Comparison of ENCODE assay signal across 24 cellular contexts in genomic region chr5:89934069-89934468, GRCh38.
A peak's percentile ranks its signal among the peaks of the same experiment; 100 is the strongest.
DNase-seq lines count a peak whose midpoint lies in the region; ATAC-seq and TF ChIP-seq lines count a peak whose summit lies in the region.
"Had no signal": no experiment of that assay in that cellular context is flagged by ENCODE, and none has a peak within 500 bp of the region (broad histone marks: within the 10 kb centered on the region; RNA-seq: fewer than 3 reads in every experiment).

No MANE protein-coding gene starts in this region.

- DNase-seq in GM12864 (ENCODE audit: low read depth), result peak; percentile 8
- no peak for DNase-seq in T-helper 2 cell
- DNase-seq in activated CD4-positive, alpha-beta T cell treated with anti-CD3 and anti-CD28 coated beads, Interleukin-2, amount 50 U/mL, for 48 hours, result no peak
- DNase-seq in C1 segment of cervical spinal cord (lab: John Stamatoyannopoulos, UW), result no peak
- DNase-seq in NCI-H82 treated with DMSO at 0.1 percent for 48 hours (lab: John Stamatoyannopoulos, UW; ENCODE audit: unreplicated experiment), result no peak
- DNase-seq: 8988T; activated CD4-positive, alpha-beta T cell treated with anti-CD3 and anti-CD28 coated beads for 1 hour; activated naive CD8-positive, alpha-beta T cell treated with anti-CD3 and anti-CD28 coated beads, Interleukin-2, amount 50 U/mL, for 24 hours; HCEC 1CT; head of caudate nucleus; left ventricle myocardium inferior; NCI-H187; NCI-H2227 treated with DMSO at 0.1 percent for 48 hours; small intestine; stimulated activated CD4-positive, alpha-beta T cell treated with anti-CD3 and anti-CD28 coated beads, Interleukin-2, amount 100 ng/mL, for 48 hours; stomach had no signal

- H3K27ac Mint-ChIP-seq in IgD-negative memory B cell, result peak overlapping the region in 1 of 3 donors; percentile 10
- H3K27ac Mint-ChIP-seq: activated naive CD8-positive, alpha-beta T cell treated with anti-CD3 and anti-CD28 coated beads, Interleukin-2, amount 50 U/mL, for 24 hours; activated T-helper 17 cell treated with anti-CD3 and anti-CD28 coated beads, Interleukin-2, amount 50 U/mL, for 72 hours; type B pancreatic cell had no signal

- H3K27me3 Mint-ChIP-seq in IgD-negative memory B cell, result peaks cover 1% of the 10 kb centered on the region
- H3K27me3 Mint-ChIP-seq: activated naive CD8-positive, alpha-beta T cell treated with anti-CD3 and anti-CD28 coated beads, Interleukin-2, amount 50 U/mL, for 24 hours; activated T-helper 17 cell treated with anti-CD3 and anti-CD28 coated beads, Interleukin-2, amount 50 U/mL, for 72 hours; type B pancreatic cell had no signal

- H3K4me1 Mint-ChIP-seq in IgD-negative memory B cell, result peaks cover 3 to 27% (median 16%) of the 10 kb centered on the region in 3 donors
- H3K4me1 Mint-ChIP-seq: activated naive CD8-positive, alpha-beta T cell treated with anti-CD3 and anti-CD28 coated beads, Interleukin-2, amount 50 U/mL, for 24 hours; activated T-helper 17 cell treated with anti-CD3 and anti-CD28 coated beads, Interleukin-2, amount 50 U/mL, for 72 hours had no signal

- no peaks in the 10 kb centered on the region for H3K36me3 Mint-ChIP-seq in IgD-negative memory B cell
- H3K36me3 Mint-ChIP-seq: type B pancreatic cell had no signal

- ATAC-seq in GM21381 (IDR thresholded peaks at IDR 0.05; ENCODE audit: unreplicated experiment) (peak; percentile 42), HG02852 (IDR thresholded peaks at IDR 0.05; ENCODE audit: unreplicated experiment) (peak; percentile 49)
- ATAC-seq: activated naive CD8-positive, alpha-beta T cell treated with anti-CD3 and anti-CD28 coated beads, Interleukin-2, amount 50 U/mL, for 24 hours; activated T-helper 17 cell treated with anti-CD3 and anti-CD28 coated beads, Interleukin-2, amount 50 U/mL, for 72 hours; K562 had no signal

- TF ChIP-seq CTCF in GM12864 (IDR thresholded peaks at IDR 0.05; ENCODE audit: low read depth, low read length, missing control alignments), result no peak

- H3K9me3 Mint-ChIP-seq in IgD-negative memory B cell, result no peaks in the 10 kb centered on the region
- H3K9me3 Mint-ChIP-seq: activated naive CD8-positive, alpha-beta T cell treated with anti-CD3 and anti-CD28 coated beads, Interleukin-2, amount 50 U/mL, for 24 hours; type B pancreatic cell had no signal

- H3K4me3 ChIP-seq in GM12864 (ENCODE audit: low read depth, low read length), result no peak overlapping the region
- H3K4me3 ChIP-seq: coronary artery, K562, left ventricle myocardium inferior, stomach had no signal

- H3K4me3 Mint-ChIP-seq in IgD-negative memory B cell, result peak overlapping the region in 3 of 4 donors; percentile 8 to 28 (median 11)
- H3K4me3 Mint-ChIP-seq: activated naive CD8-positive, alpha-beta T cell treated with anti-CD3 and anti-CD28 coated beads, Interleukin-2, amount 50 U/mL, for 24 hours; activated T-helper 17 cell treated with anti-CD3 and anti-CD28 coated beads, Interleukin-2, amount 50 U/mL, for 72 hours; neural crest cell; type B pancreatic cell had no signal
